Comparison of ENCODE assay signal across 1 cellular context in genomic region chr7:152025077-152025936, GRCh38.
TF ChIP-seq lines count a peak whose summit lies in the region.

Gene GALNT11, plus strand, starts transcription at chr7:152025674. Its CDS starts 68,554 bp downstream, at chr7:152094228.

TF ChIP-seq in HEK293, 187 proteins besides CTCF, POLR2A, EP300 and RAD21 (continued from another document and continues in another):
- TF ChIP-seq, protein P1, sequence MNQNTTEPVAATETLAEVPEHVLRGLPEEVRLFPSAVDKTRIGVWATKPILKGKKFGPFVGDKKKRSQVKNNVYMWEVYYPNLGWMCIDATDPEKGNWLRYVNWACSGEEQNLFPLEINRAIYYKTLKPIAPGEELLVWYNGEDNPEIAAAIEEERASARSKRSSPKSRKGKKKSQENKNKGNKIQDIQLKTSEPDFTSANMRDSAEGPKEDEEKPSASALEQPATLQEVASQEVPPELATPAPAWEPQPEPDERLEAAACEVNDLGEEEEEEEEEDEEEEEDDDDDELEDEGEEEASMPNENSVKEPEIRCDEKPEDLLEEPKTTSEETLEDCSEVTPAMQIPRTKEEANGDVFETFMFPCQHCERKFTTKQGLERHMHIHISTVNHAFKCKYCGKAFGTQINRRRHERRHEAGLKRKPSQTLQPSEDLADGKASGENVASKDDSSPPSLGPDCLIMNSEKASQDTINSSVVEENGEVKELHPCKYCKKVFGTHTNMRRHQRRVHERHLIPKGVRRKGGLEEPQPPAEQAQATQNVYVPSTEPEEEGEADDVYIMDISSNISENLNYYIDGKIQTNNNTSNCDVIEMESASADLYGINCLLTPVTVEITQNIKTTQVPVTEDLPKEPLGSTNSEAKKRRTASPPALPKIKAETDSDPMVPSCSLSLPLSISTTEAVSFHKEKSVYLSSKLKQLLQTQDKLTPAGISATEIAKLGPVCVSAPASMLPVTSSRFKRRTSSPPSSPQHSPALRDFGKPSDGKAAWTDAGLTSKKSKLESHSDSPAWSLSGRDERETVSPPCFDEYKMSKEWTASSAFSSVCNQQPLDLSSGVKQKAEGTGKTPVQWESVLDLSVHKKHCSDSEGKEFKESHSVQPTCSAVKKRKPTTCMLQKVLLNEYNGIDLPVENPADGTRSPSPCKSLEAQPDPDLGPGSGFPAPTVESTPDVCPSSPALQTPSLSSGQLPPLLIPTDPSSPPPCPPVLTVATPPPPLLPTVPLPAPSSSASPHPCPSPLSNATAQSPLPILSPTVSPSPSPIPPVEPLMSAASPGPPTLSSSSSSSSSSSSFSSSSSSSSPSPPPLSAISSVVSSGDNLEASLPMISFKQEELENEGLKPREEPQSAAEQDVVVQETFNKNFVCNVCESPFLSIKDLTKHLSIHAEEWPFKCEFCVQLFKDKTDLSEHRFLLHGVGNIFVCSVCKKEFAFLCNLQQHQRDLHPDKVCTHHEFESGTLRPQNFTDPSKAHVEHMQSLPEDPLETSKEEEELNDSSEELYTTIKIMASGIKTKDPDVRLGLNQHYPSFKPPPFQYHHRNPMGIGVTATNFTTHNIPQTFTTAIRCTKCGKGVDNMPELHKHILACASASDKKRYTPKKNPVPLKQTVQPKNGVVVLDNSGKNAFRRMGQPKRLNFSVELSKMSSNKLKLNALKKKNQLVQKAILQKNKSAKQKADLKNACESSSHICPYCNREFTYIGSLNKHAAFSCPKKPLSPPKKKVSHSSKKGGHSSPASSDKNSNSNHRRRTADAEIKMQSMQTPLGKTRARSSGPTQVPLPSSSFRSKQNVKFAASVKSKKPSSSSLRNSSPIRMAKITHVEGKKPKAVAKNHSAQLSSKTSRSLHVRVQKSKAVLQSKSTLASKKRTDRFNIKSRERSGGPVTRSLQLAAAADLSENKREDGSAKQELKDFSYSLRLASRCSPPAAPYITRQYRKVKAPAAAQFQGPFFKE (tag by site-specific recombination; IDR thresholded peaks at IDR 0.05; ENCODE audit: borderline replicate concordance): no peak
- TF ChIP-seq ZNF561 (tag by site-specific recombination; IDR thresholded peaks at IDR 0.05; ENCODE audit: borderline replicate concordance) (no peak), MYNN (tag by site-specific recombination; IDR thresholded peaks at IDR 0.05; ENCODE audit: borderline replicate concordance) (no peak), SALL2 (tag by site-specific recombination; IDR thresholded peaks at IDR 0.05; ENCODE audit: borderline replicate concordance) (no peak), ZNF24 (tag by site-specific recombination; IDR thresholded peaks at IDR 0.05) (peak; percentile 36; the same call in 1 of the 2 replicates), ZNF416 (tag by site-specific recombination; IDR thresholded peaks at IDR 0.05) (no peak), ZNF324 (tag by site-specific recombination; IDR thresholded peaks at IDR 0.05) (peak; percentile 38; the same call in 1 of the 2 replicates), ZNF2 (tag by site-specific recombination; IDR thresholded peaks at IDR 0.05) (peak; percentile 65), ZNF658 (tag by site-specific recombination; IDR thresholded peaks at IDR 0.05) (no peak), ZNF266 (tag by site-specific recombination; IDR thresholded peaks at IDR 0.05; ENCODE audit: low read depth) (no peak), ZNF549 (tag by site-specific recombination; IDR thresholded peaks at IDR 0.05) (no peak), ZNF626 (tag by site-specific recombination; IDR thresholded peaks at IDR 0.05) (no peak), ZNF302 (tag by site-specific recombination; IDR thresholded peaks at IDR 0.05; ENCODE audit: low read depth) (no peak), ZNF843 (tag by site-specific recombination; IDR thresholded peaks at IDR 0.05) (no peak), ZNF792 (tag by site-specific recombination; IDR thresholded peaks at IDR 0.05) (0 out of 2 replicates have a peak, but pooled peaks have one; percentile 51), ZNF621 (tag by site-specific recombination; IDR thresholded peaks at IDR 0.05) (no peak), ZNF555 (tag by site-specific recombination; conservative IDR thresholded peaks at IDR 0.05) (no peak), ZNF791 (tag by site-specific recombination; IDR thresholded peaks at IDR 0.05) (no peak), PRDM1 (tag by site-specific recombination; IDR thresholded peaks at IDR 0.05) (no peak), GLIS1 (tag by site-specific recombination; IDR thresholded peaks at IDR 0.05) (peak; percentile 54), ZXDB (tag by site-specific recombination; IDR thresholded peaks at IDR 0.05) (peak; percentile 48; the same call in 1 of the 2 replicates), ZNF776 (tag by site-specific recombination; IDR thresholded peaks at IDR 0.05; ENCODE audit: borderline replicate concordance) (no peak), SCRT2 (tag by site-specific recombination; IDR thresholded peaks at IDR 0.05) (0 out of 2 replicates have a peak, but pooled peaks have one; percentile 30), ZBTB48 (tag by site-specific recombination; IDR thresholded peaks at IDR 0.05) (peak; percentile 52; the same call in 1 of the 2 replicates), ZNF350 (tag by site-specific recombination; IDR thresholded peaks at IDR 0.05) (no peak), ZNF544 (tag by site-specific recombination; IDR thresholded peaks at IDR 0.05) (no peak), RBAK (tag by site-specific recombination; IDR thresholded peaks at IDR 0.05) (no peak), ZNF239 (tag by site-specific recombination; IDR thresholded peaks at IDR 0.05) (no peak), ZNF121 (tag by site-specific recombination; IDR thresholded peaks at IDR 0.05) (peak; percentile 100), ZIC2 (tag by site-specific recombination; IDR thresholded peaks at IDR 0.05) (peak; percentile 20; the same call in 1 of the 2 replicates), ZBTB17 (tag by site-specific recombination; IDR thresholded peaks at IDR 0.05) (peak; percentile 62), ZNF664 (tag by site-specific recombination; IDR thresholded peaks at IDR 0.05) (no peak), BCL6B (tag by site-specific recombination; IDR thresholded peaks at IDR 0.05) (no peak), ZNF510 (tag by site-specific recombination; IDR thresholded peaks at IDR 0.05; ENCODE audit: insufficient replicate concordance) (no peak), ZNF366 (tag by site-specific recombination; conservative IDR thresholded peaks at IDR 0.05) (no peak), ZNF146 (tag by site-specific recombination; IDR thresholded peaks at IDR 0.05) (no peak), ZNF629 (tag by site-specific recombination; IDR thresholded peaks at IDR 0.05) (peak; percentile 99), ZNF223 (tag by site-specific recombination; IDR thresholded peaks at IDR 0.05) (no peak), ZSCAN23 (tag by site-specific recombination; IDR thresholded peaks at IDR 0.05) (no peak), ZNF16 (tag by site-specific recombination; IDR thresholded peaks at IDR 0.05; ENCODE audit: low read depth) (no peak), ZNF777 (tag by site-specific recombination; IDR thresholded peaks at IDR 0.05; ENCODE audit: borderline replicate concordance) (no peak), ZFP37 (tag by site-specific recombination; IDR thresholded peaks at IDR 0.05) (peak; percentile 86; the same call in 1 of the 2 replicates), ZBTB21 (tag by site-specific recombination; IDR thresholded peaks at IDR 0.05) (peak; percentile 97), PRDM4 (tag by site-specific recombination; IDR thresholded peaks at IDR 0.05) (no peak), ZNF138 (tag by site-specific recombination; IDR thresholded peaks at IDR 0.05; ENCODE audit: borderline replicate concordance) (no peak), ZNF558 (tag by site-specific recombination; IDR thresholded peaks at IDR 0.05) (no peak), ZNF394 (tag by site-specific recombination; IDR thresholded peaks at IDR 0.05; ENCODE audit: borderline replicate concordance) (peak; percentile 50; the same call in 1 of the 2 replicates), SP3 (tag by site-specific recombination; IDR thresholded peaks at IDR 0.05) (peak; percentile 30; the same call in 1 of the 2 replicates)
- TF ChIP-seq, protein P2, sequence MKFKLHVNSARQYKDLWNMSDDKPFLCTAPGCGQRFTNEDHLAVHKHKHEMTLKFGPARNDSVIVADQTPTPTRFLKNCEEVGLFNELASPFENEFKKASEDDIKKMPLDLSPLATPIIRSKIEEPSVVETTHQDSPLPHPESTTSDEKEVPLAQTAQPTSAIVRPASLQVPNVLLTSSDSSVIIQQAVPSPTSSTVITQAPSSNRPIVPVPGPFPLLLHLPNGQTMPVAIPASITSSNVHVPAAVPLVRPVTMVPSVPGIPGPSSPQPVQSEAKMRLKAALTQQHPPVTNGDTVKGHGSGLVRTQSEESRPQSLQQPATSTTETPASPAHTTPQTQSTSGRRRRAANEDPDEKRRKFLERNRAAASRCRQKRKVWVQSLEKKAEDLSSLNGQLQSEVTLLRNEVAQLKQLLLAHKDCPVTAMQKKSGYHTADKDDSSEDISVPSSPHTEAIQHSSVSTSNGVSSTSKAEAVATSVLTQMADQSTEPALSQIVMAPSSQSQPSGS (tag by site-specific recombination; IDR thresholded peaks at IDR 0.05; ENCODE audit: low read depth): peak; percentile 93
- TF ChIP-seq, protein P3, sequence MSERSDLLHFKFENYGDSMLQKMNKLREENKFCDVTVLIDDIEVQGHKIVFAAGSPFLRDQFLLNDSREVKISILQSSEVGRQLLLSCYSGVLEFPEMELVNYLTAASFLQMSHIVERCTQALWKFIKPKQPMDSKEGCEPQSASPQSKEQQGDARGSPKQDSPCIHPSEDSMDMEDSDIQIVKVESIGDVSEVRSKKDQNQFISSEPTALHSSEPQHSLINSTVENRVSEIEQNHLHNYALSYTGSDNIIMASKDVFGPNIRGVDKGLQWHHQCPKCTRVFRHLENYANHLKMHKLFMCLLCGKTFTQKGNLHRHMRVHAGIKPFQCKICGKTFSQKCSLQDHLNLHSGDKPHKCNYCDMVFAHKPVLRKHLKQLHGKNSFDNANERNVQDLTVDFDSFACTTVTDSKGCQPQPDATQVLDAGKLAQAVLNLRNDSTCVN (tag by site-specific recombination; optimal IDR thresholded peaks at IDR 0.05): peak; percentile 89
- TF ChIP-seq, protein P4, sequence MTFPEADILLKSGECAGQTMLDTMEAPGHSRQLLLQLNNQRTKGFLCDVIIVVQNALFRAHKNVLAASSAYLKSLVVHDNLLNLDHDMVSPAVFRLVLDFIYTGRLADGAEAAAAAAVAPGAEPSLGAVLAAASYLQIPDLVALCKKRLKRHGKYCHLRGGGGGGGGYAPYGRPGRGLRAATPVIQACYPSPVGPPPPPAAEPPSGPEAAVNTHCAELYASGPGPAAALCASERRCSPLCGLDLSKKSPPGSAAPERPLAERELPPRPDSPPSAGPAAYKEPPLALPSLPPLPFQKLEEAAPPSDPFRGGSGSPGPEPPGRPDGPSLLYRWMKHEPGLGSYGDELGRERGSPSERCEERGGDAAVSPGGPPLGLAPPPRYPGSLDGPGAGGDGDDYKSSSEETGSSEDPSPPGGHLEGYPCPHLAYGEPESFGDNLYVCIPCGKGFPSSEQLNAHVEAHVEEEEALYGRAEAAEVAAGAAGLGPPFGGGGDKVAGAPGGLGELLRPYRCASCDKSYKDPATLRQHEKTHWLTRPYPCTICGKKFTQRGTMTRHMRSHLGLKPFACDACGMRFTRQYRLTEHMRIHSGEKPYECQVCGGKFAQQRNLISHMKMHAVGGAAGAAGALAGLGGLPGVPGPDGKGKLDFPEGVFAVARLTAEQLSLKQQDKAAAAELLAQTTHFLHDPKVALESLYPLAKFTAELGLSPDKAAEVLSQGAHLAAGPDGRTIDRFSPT (tag by site-specific recombination; IDR thresholded peaks at IDR 0.05): no peak
- TF ChIP-seq, protein P5, sequence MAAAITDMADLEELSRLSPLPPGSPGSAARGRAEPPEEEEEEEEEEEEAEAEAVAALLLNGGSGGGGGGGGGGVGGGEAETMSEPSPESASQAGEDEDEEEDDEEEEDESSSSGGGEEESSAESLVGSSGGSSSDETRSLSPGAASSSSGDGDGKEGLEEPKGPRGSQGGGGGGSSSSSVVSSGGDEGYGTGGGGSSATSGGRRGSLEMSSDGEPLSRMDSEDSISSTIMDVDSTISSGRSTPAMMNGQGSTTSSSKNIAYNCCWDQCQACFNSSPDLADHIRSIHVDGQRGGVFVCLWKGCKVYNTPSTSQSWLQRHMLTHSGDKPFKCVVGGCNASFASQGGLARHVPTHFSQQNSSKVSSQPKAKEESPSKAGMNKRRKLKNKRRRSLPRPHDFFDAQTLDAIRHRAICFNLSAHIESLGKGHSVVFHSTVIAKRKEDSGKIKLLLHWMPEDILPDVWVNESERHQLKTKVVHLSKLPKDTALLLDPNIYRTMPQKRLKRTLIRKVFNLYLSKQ (tag by site-specific recombination; IDR thresholded peaks at IDR 0.05; ENCODE audit: borderline replicate concordance): no peak
- TF ChIP-seq, protein P6, sequence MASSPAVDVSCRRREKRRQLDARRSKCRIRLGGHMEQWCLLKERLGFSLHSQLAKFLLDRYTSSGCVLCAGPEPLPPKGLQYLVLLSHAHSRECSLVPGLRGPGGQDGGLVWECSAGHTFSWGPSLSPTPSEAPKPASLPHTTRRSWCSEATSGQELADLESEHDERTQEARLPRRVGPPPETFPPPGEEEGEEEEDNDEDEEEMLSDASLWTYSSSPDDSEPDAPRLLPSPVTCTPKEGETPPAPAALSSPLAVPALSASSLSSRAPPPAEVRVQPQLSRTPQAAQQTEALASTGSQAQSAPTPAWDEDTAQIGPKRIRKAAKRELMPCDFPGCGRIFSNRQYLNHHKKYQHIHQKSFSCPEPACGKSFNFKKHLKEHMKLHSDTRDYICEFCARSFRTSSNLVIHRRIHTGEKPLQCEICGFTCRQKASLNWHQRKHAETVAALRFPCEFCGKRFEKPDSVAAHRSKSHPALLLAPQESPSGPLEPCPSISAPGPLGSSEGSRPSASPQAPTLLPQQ (tag by site-specific recombination; IDR thresholded peaks at IDR 0.05): peak; percentile 80
